In genomic region chr11:86664930-86665329, GRCh38 we compare ENCODE assay signal across 18 cellular contexts.
"Had no signal": no experiment of that assay in that cellular context is flagged by ENCODE, and none has a peak within 500 bp of the region (broad histone marks: within the 10 kb centered on the region; RNA-seq: fewer than 3 reads in every experiment).

No MANE protein-coding gene starts in this region.

- H3K4me3 ChIP-seq: lung, psoas muscle, upper lobe of right lung had no signal

- H3K27ac ChIP-seq: brain microvascular endothelial cell, psoas muscle, upper lobe of right lung had no signal

- H3K36me3 ChIP-seq: brain microvascular endothelial cell, upper lobe of right lung had no signal

- H3K27me3 ChIP-seq: brain microvascular endothelial cell, upper lobe of right lung had no signal

- H3K4me1 ChIP-seq: upper lobe of right lung had no signal

- H3K9me3 ChIP-seq: psoas muscle, upper lobe of right lung had no signal

- DNase-seq: activated CD4-positive, alpha-beta T cell treated with anti-CD3 and anti-CD28 coated beads, Interleukin-2, amount 50 U/mL, for 4 hours; activated CD4-positive, CD25-positive, alpha-beta regulatory T cell treated with anti-CD3 and anti-CD28 coated beads, Interleukin-2, amount 50 U/mL, for 72 hours; activated CD8-positive, alpha-beta memory T cell treated with anti-CD3 and anti-CD28 coated beads, Interleukin-2, amount 10 ng/mL, durations not matched to agents 7 days and 5 days; activated effector memory CD4-positive, alpha-beta T cell treated with anti-CD3 and anti-CD28 coated beads, Interleukin-2, amount 50 U/mL, for 16 hours; activated naive CD8-positive, alpha-beta T cell treated with anti-CD3 and anti-CD28 coated beads for 36 hours; activated T-cell treated with anti-CD3 and anti-CD28 coated beads, Interleukin-2, amount 50 U/mL, for 24 hours; brain microvascular endothelial cell; cerebellar nuclear complex; endodermal cell; left colon; natural killer cell; occipital lobe; psoas muscle; stimulated activated CD4-positive, alpha-beta T cell treated with anti-CD3 and anti-CD28 coated beads, Interleukin-2, amount 100 ng/mL, for 24 hours; stimulated activated naive CD4-positive, alpha-beta T cell treated with Interleukin-2 at 50 U/mL for 16 hours; upper lobe of right lung had no signal

- ATAC-seq: activated CD8-positive, alpha-beta memory T cell treated with anti-CD3 and anti-CD28 coated beads, Interleukin-2, amount 10 ng/mL, durations not matched to agents 7 days and 5 days; left colon; natural killer cell; psoas muscle; sciatic nerve; upper lobe of right lung had no signal
